Comparison of ENCODE assay signal across 1 cellular context in the genomic region with DNA sequence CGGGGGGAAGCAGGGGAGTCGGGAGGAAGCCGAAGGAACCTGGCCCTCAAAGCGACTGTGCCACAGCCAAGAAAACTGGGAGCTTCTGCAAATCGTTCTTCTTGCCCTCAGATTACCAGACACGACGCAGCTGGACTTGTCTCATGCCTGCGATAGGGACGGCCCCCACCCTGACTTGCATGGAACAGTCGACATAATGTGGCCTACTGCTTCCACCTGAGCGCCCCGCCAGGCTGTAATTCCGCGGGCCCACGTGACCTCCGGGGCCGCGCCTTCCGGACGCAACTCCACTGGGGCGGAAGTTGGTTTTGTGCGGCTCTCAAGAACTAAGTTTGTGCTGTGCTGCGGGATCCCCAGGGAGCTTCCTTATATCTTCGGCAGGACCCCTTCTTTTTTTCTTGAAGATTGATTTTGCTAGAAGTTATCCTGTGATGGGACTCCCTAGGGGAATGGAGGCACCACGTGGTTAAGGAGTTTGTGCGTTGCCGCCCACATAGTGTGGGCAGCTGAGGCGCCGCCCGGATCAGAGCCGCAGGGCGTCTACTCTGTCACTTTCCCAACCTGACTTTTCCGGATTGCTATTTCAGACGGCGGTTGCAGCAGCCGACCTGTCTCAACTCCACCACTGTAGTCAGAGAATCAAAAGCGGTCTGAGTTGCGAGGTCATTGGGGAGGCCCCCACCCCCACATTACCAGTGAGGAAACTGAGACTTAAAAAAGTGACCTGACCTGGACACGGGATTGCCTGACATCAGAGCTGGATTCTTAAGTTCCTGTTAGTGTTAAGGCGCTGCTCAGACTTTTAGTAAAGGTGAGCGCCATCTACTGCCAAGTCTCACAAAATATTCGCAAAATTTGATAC.
A peak's percentile ranks its signal among the peaks of the same experiment; 100 is the strongest.
TF ChIP-seq lines count a peak whose summit lies in the region.

No MANE protein-coding gene starts in this region.

TF ChIP-seq in HEK293, 187 proteins besides CTCF, POLR2A, EP300 and RAD21 (continued from another document):
- TF ChIP-seq, protein P1, sequence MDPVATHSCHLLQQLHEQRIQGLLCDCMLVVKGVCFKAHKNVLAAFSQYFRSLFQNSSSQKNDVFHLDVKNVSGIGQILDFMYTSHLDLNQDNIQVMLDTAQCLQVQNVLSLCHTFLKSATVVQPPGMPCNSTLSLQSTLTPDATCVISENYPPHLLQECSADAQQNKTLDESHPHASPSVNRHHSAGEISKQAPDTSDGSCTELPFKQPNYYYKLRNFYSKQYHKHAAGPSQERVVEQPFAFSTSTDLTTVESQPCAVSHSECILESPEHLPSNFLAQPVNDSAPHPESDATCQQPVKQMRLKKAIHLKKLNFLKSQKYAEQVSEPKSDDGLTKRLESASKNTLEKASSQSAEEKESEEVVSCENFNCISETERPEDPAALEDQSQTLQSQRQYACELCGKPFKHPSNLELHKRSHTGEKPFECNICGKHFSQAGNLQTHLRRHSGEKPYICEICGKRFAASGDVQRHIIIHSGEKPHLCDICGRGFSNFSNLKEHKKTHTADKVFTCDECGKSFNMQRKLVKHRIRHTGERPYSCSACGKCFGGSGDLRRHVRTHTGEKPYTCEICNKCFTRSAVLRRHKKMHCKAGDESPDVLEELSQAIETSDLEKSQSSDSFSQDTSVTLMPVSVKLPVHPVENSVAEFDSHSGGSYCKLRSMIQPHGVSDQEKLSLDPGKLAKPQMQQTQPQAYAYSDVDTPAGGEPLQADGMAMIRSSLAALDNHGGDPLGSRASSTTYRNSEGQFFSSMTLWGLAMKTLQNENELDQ (tag by site-specific recombination; IDR thresholded peaks at IDR 0.05; ENCODE audit: low read depth), result peak; percentile 53; the same call in 1 of the 2 replicates
- no peak for TF ChIP-seq ZNF624 (tag by site-specific recombination; IDR thresholded peaks at IDR 0.05)
- no peak for TF ChIP-seq ZNF677 (tag by site-specific recombination; IDR thresholded peaks at IDR 0.05)
- TF ChIP-seq, protein P2, sequence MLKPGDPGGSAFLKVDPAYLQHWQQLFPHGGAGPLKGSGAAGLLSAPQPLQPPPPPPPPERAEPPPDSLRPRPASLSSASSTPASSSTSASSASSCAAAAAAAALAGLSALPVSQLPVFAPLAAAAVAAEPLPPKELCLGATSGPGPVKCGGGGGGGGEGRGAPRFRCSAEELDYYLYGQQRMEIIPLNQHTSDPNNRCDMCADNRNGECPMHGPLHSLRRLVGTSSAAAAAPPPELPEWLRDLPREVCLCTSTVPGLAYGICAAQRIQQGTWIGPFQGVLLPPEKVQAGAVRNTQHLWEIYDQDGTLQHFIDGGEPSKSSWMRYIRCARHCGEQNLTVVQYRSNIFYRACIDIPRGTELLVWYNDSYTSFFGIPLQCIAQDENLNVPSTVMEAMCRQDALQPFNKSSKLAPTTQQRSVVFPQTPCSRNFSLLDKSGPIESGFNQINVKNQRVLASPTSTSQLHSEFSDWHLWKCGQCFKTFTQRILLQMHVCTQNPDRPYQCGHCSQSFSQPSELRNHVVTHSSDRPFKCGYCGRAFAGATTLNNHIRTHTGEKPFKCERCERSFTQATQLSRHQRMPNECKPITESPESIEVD (tag by site-specific recombination; IDR thresholded peaks at IDR 0.05), result peak; percentile 27
- no peak for TF ChIP-seq ZNF830 (tag by site-specific recombination; IDR thresholded peaks at IDR 0.05; ENCODE audit: low read depth)
- 0 out of 2 replicates have a peak, but pooled peaks have one; percentile 6 for TF ChIP-seq ZIC2 (tag by site-specific recombination; IDR thresholded peaks at IDR 0.05)
- no peak; the same call in 1 of the 2 replicates for TF ChIP-seq ZBTB20 (tag by site-specific recombination; IDR thresholded peaks at IDR 0.05)
